In genomic region chr5:111063709-111064322, GRCh38 we compare ENCODE assay signal across 8 cellular contexts. TPM values are rescaled to one million over a fixed set of nuclear protein-coding genes. Genes with fewer than 3 reads are reported as not detected.
DNase-seq lines count a peak whose midpoint lies in the region; ATAC-seq and TF ChIP-seq lines count a peak whose summit lies in the region.

No MANE protein-coding gene starts in this region.

- WGBS in adrenal gland, 4 donors = 22 to 32% (median 26%) methylated on average over 3 of the region's 3 CpGs

- H3K27ac ChIP-seq in adrenal gland = no peak overlapping the region

- no peak overlapping the region for H3K4me3 Mint-ChIP-seq in activated CD8-positive, alpha-beta T cell treated with anti-CD3 and anti-CD28 coated beads, Interleukin-2, amount 10 ng/mL, durations not matched to agents 7 days and 5 days
- H3K4me3 Mint-ChIP-seq in progenitor cell of endocrine pancreas (ENCODE audit: low read depth) = no peak overlapping the region

- H3K36me3 Mint-ChIP-seq in activated CD8-positive, alpha-beta T cell treated with anti-CD3 and anti-CD28 coated beads, Interleukin-2, amount 10 ng/mL, durations not matched to agents 7 days and 5 days (ENCODE audit: low read depth) = no peaks in the 10 kb centered on the region
- no peaks in the 10 kb centered on the region for H3K36me3 Mint-ChIP-seq in progenitor cell of endocrine pancreas (ENCODE audit: insufficient read depth)

- peaks cover 10% of the 10 kb centered on the region for H3K27me3 ChIP-seq in adrenal gland

- TF ChIP-seq POLR2A in adrenal gland (IDR thresholded peaks at IDR 0.05) = no peak

- peaks cover 45% of the 10 kb centered on the region for H3K27me3 Mint-ChIP-seq in activated CD8-positive, alpha-beta T cell treated with anti-CD3 and anti-CD28 coated beads, Interleukin-2, amount 10 ng/mL, durations not matched to agents 7 days and 5 days (ENCODE audit: low read depth)
- H3K27me3 Mint-ChIP-seq in progenitor cell of endocrine pancreas = peaks cover 40% of the 10 kb centered on the region

- no peaks in the 10 kb centered on the region for H3K4me1 Mint-ChIP-seq in activated CD8-positive, alpha-beta T cell treated with anti-CD3 and anti-CD28 coated beads, Interleukin-2, amount 10 ng/mL, durations not matched to agents 7 days and 5 days (ENCODE audit: low read depth)
- H3K4me1 Mint-ChIP-seq in progenitor cell of endocrine pancreas (ENCODE audit: low read depth) = no peaks in the 10 kb centered on the region

- H3K4me1 ChIP-seq in adrenal gland (replicated peaks in 1 of 2) = no peaks in the 10 kb centered on the region

- H3K9me3 ChIP-seq in adrenal gland (replicated peaks in 1 of 3) = no peaks in the 10 kb centered on the region

- H3K9me3 Mint-ChIP-seq in activated CD8-positive, alpha-beta T cell treated with anti-CD3 and anti-CD28 coated beads, Interleukin-2, amount 10 ng/mL, durations not matched to agents 7 days and 5 days (ENCODE audit: insufficient read depth) = peaks cover 4% of the 10 kb centered on the region
- no peaks in the 10 kb centered on the region for H3K9me3 Mint-ChIP-seq in progenitor cell of endocrine pancreas (ENCODE audit: low read depth)

- POLR2A ChIA-PET in activated CD8-positive, alpha-beta T cell treated with anti-CD3 and anti-CD28 coated beads, Interleukin-2, amount 10 ng/mL, durations not matched to agents 7 days and 5 days (lab: Charles Lee) = no interaction called here

- ATAC-seq in HG03378 (IDR thresholded peaks at IDR 0.05; ENCODE audit: unreplicated experiment) = peak; percentile 73
- peak; percentile 33 for ATAC-seq in activated CD8-positive, alpha-beta T cell treated with anti-CD3 and anti-CD28 coated beads, Interleukin-2, amount 10 ng/mL, durations not matched to agents 7 days and 5 days
- no peak for ATAC-seq in GM19397 (IDR thresholded peaks at IDR 0.05; ENCODE audit: unreplicated experiment)

- no peak overlapping the region for H3K27ac Mint-ChIP-seq in activated CD8-positive, alpha-beta T cell treated with anti-CD3 and anti-CD28 coated beads, Interleukin-2, amount 10 ng/mL, durations not matched to agents 7 days and 5 days
- H3K27ac Mint-ChIP-seq in progenitor cell of endocrine pancreas = no peak overlapping the region

- peak; percentile 7 to 10 for DNase-seq in SHP77 (lab: John Stamatoyannopoulos, UW)
- no peak for DNase-seq in SHP77 treated with DMSO at 0.1 percent for 48 hours (lab: John Stamatoyannopoulos, UW)
- no peak for DNase-seq in activated CD8-positive, alpha-beta T cell treated with anti-CD3 and anti-CD28 coated beads, Interleukin-2, amount 10 ng/mL, durations not matched to agents 7 days and 5 days
- no peak for DNase-seq in progenitor cell of endocrine pancreas (ENCODE audit: low spot score, unreplicated experiment)
- no peak for DNase-seq in adrenal gland
- no peak for DNase-seq in MV-4-11 (lab: John Stamatoyannopoulos, UW)

- intact Hi-C loops in adrenal gland (cut with DNase I) = no loop called here

- peak; percentile 62 for TF ChIP-seq CTCF in progenitor cell of endocrine pancreas (IDR thresholded peaks at IDR 0.05; ENCODE audit: unreplicated experiment)
- peak in 3 of 6 experiments; percentile 11 to 26 (median 24) for TF ChIP-seq CTCF in adrenal gland (IDR thresholded peaks at IDR 0.05)

- no peak overlapping the region for H3K4me3 ChIP-seq in adrenal gland

- CTCF ChIA-PET in activated CD8-positive, alpha-beta T cell treated with anti-CD3 and anti-CD28 coated beads, Interleukin-2, amount 10 ng/mL, durations not matched to agents 7 days and 5 days (lab: Charles Lee) = no interaction called here

- H3K36me3 ChIP-seq in adrenal gland (replicated peaks in 1 of 2) = no peaks in the 10 kb centered on the region

RNA-seq across cellular contexts. Expression of gene TSLP, which starts 7.7 kb away (rescaled TPM):
- under 1 TPM in 1 of 2 experiments, not detected in 1; 0.18 TPM for total RNA-seq in activated CD8-positive, alpha-beta T cell treated with anti-CD3 and anti-CD28 coated beads, Interleukin-2, amount 10 ng/mL, durations not matched to agents 7 days and 5 days
- total RNA-seq in progenitor cell of endocrine pancreas = not detected in 2 replicates
- 1 to 10 TPM in 2 of 8 donors, under 1 TPM in 5, not detected in 1; 0.24 to 1.7 (median 0.87) TPM for total RNA-seq in adrenal gland
- 1 to 10 TPM in 1 of 3 donors, under 1 TPM in 2; 0.33 to 1.1 (median 0.97) TPM for polyA plus RNA-seq in adrenal gland

RNA-seq across cellular contexts. Expression of gene WDR36, which starts 28.3 kb away (rescaled TPM):
- total RNA-seq in activated CD8-positive, alpha-beta T cell treated with anti-CD3 and anti-CD28 coated beads, Interleukin-2, amount 10 ng/mL, durations not matched to agents 7 days and 5 days = 10 to 100 TPM; 29.5 to 37.6 TPM
- total RNA-seq in progenitor cell of endocrine pancreas (31.5 and 31.6 TPM in 2 replicates), adrenal gland (10 to 100 TPM; 13.2 to 86.1 (median 23.2) TPM)
- polyA plus RNA-seq in adrenal gland = 10 to 100 TPM in 1 of 3 donors, 1 to 10 TPM in 2; 6.6 to 19.1 (median 9.0) TPM

Comparison
In these comparisons a context has a peak if more than half of its experiments do, and no peak if none do; other contexts are left out.
1. DNase-seq: peak in SHP77 (2 of 2); none in SHP77 treated with DMSO at 0.1 percent for 48 hours (single experiment), activated CD8-positive, alpha-beta T cell treated with anti-CD3 and anti-CD28 coated beads, Interleukin-2, amount 10 ng/mL, durations not matched to agents 7 days and 5 days (single experiment), progenitor cell of endocrine pancreas (single experiment), adrenal gland (0 of 7) and MV-4-11 (single experiment).